Comparison of ENCODE assay signal across 18 cellular contexts in the genomic region with DNA sequence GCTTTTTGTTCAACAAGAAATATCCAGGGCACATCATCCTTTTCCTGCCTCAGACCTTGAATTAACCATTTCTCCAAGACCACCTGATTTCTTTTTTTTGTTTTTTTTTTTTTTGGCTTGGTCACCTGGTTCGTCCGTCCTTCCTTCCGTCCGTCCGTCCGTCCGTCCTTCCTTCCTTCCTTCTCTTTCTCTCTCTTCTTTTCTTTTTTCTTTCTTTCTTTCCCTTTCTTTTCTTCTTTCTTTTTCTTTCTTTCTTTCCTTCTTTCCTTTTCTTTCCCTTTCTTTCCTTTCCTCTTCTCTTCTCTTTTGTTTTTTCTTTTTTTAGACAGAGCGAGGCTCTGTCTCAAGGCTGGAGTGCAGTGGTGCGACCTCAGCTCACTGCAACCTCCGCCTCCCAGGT.
DNase-seq lines count a peak whose midpoint lies in the region; ATAC-seq and TF ChIP-seq lines count a peak whose summit lies in the region.
"Had no signal": no experiment of that assay in that cellular context is flagged by ENCODE, and none has a peak within 500 bp of the region (broad histone marks: within the 10 kb centered on the region; RNA-seq: fewer than 3 reads in every experiment).

No MANE protein-coding gene starts in this region.

- ATAC-seq in activated T-helper 17 cell treated with anti-CD3 and anti-CD28 coated beads, Interleukin-2, amount 50 U/mL, for 72 hours (replicated peaks) = no peak
- no peak for ATAC-seq in left colon
- ATAC-seq: A549; CD8-positive, alpha-beta T cell; GM12878; HepG2 had no signal

- intact Hi-C loops in left colon (cut with DNase I, micrococcal nuclease) = no loop called here

- H3K27me3 Mint-ChIP-seq in activated CD4-positive, alpha-beta T cell treated with anti-CD3 and anti-CD28 coated beads, Interleukin-2, amount 10 ng/mL, durations not matched to agents 7 days and 5 days = no peaks in the 10 kb centered on the region
- no peaks in the 10 kb centered on the region for H3K27me3 Mint-ChIP-seq in progenitor cell of endocrine pancreas
- no peaks in the 10 kb centered on the region for H3K27me3 Mint-ChIP-seq in activated T-helper 17 cell treated with anti-CD3 and anti-CD28 coated beads, Interleukin-2, amount 50 U/mL, for 72 hours

- POLR2A ChIA-PET in activated CD4-positive, alpha-beta T cell treated with anti-CD3 and anti-CD28 coated beads, Interleukin-2, amount 10 ng/mL, durations not matched to agents 7 days and 5 days (lab: Charles Lee) = no interaction called here

- no peaks in the 10 kb centered on the region for H3K9me3 Mint-ChIP-seq in activated CD4-positive, alpha-beta T cell treated with anti-CD3 and anti-CD28 coated beads, Interleukin-2, amount 10 ng/mL, durations not matched to agents 7 days and 5 days
- peaks cover 3% of the 10 kb centered on the region for H3K9me3 Mint-ChIP-seq in progenitor cell of endocrine pancreas (ENCODE audit: low read depth)
- no peaks in the 10 kb centered on the region for H3K9me3 Mint-ChIP-seq in activated T-helper 17 cell treated with anti-CD3 and anti-CD28 coated beads, Interleukin-2, amount 50 U/mL, for 72 hours
- H3K9me3 Mint-ChIP-seq: CD14-positive monocyte; CD8-positive, alpha-beta T cell had no signal

- H3K36me3 Mint-ChIP-seq in activated CD4-positive, alpha-beta T cell treated with anti-CD3 and anti-CD28 coated beads, Interleukin-2, amount 10 ng/mL, durations not matched to agents 7 days and 5 days (ENCODE audit: low read depth) = peaks cover 16% of the 10 kb centered on the region
- H3K36me3 Mint-ChIP-seq in progenitor cell of endocrine pancreas (ENCODE audit: insufficient read depth) = peaks cover 16% of the 10 kb centered on the region
- peaks cover 41% of the 10 kb centered on the region for H3K36me3 Mint-ChIP-seq in activated T-helper 17 cell treated with anti-CD3 and anti-CD28 coated beads, Interleukin-2, amount 50 U/mL, for 72 hours (ENCODE audit: low read depth)

- H3K27ac ChIP-seq in C4-2B = peak overlapping the region; percentile 32; the same call in 1 of the 2 replicates
- H3K27ac ChIP-seq in VCaP = peak overlapping the region; percentile 70
- H3K27ac ChIP-seq: A549 had no signal

- no peak overlapping the region for H3K4me3 Mint-ChIP-seq in activated CD4-positive, alpha-beta T cell treated with anti-CD3 and anti-CD28 coated beads, Interleukin-2, amount 10 ng/mL, durations not matched to agents 7 days and 5 days
- H3K4me3 Mint-ChIP-seq in progenitor cell of endocrine pancreas (ENCODE audit: low read depth) = no peak overlapping the region
- H3K4me3 Mint-ChIP-seq in activated T-helper 17 cell treated with anti-CD3 and anti-CD28 coated beads, Interleukin-2, amount 50 U/mL, for 72 hours = no peak overlapping the region
- H3K4me3 Mint-ChIP-seq: CD14-positive monocyte; CD8-positive, alpha-beta T cell; H9 had no signal

- peaks cover 6% of the 10 kb centered on the region for H3K4me1 Mint-ChIP-seq in activated CD4-positive, alpha-beta T cell treated with anti-CD3 and anti-CD28 coated beads, Interleukin-2, amount 10 ng/mL, durations not matched to agents 7 days and 5 days
- H3K4me1 Mint-ChIP-seq in progenitor cell of endocrine pancreas (ENCODE audit: low read depth) = peaks cover 2% of the 10 kb centered on the region
- H3K4me1 Mint-ChIP-seq in activated T-helper 17 cell treated with anti-CD3 and anti-CD28 coated beads, Interleukin-2, amount 50 U/mL, for 72 hours = peaks cover 12% of the 10 kb centered on the region

- peak overlapping the region; percentile 60 for H3K27ac Mint-ChIP-seq in activated CD4-positive, alpha-beta T cell treated with anti-CD3 and anti-CD28 coated beads, Interleukin-2, amount 10 ng/mL, durations not matched to agents 7 days and 5 days
- H3K27ac Mint-ChIP-seq in progenitor cell of endocrine pancreas = peak overlapping the region; percentile 40
- no peak overlapping the region for H3K27ac Mint-ChIP-seq in activated T-helper 17 cell treated with anti-CD3 and anti-CD28 coated beads, Interleukin-2, amount 50 U/mL, for 72 hours
- H3K27ac Mint-ChIP-seq: CD8-positive, alpha-beta T cell; H9 had no signal

- TF ChIP-seq CTCF in C4-2B (conservative IDR thresholded peaks at IDR 0.05) (no peak), VCaP (conservative IDR thresholded peaks at IDR 0.05) (no peak), progenitor cell of endocrine pancreas (IDR thresholded peaks at IDR 0.05; ENCODE audit: unreplicated experiment) (no peak)

- DNase-seq in activated CD4-positive, alpha-beta T cell treated with anti-CD3 and anti-CD28 coated beads, Interleukin-2, amount 10 ng/mL, durations not matched to agents 7 days and 5 days = no peak
- no peak for DNase-seq in activated CD4-positive, alpha-beta T cell treated with anti-CD3 and anti-CD28 coated beads, Interleukin-2, amount 50 U/mL, for 48 hours
- DNase-seq in progenitor cell of endocrine pancreas (ENCODE audit: low spot score, unreplicated experiment) = no peak
- no peak for DNase-seq in left colon
- DNase-seq in inferior parietal cortex (ENCODE audit: extremely low spot score) = no peak
- DNase-seq: AML-193; Calu3; CD8-positive, alpha-beta T cell; DMS79 treated with DMSO at 0.1 percent for 48 hours; GF-D8; H9 had no signal

- CTCF ChIA-PET in activated CD4-positive, alpha-beta T cell treated with anti-CD3 and anti-CD28 coated beads, Interleukin-2, amount 10 ng/mL, durations not matched to agents 7 days and 5 days (lab: Charles Lee) = interaction anchor here (0.6 to 1.4 kb wide), 4 partner anchors 15 to 209 kb away, joined by 3 read pairs; no protein-coding TSS in a partner anchor
